In the genomic region with DNA sequence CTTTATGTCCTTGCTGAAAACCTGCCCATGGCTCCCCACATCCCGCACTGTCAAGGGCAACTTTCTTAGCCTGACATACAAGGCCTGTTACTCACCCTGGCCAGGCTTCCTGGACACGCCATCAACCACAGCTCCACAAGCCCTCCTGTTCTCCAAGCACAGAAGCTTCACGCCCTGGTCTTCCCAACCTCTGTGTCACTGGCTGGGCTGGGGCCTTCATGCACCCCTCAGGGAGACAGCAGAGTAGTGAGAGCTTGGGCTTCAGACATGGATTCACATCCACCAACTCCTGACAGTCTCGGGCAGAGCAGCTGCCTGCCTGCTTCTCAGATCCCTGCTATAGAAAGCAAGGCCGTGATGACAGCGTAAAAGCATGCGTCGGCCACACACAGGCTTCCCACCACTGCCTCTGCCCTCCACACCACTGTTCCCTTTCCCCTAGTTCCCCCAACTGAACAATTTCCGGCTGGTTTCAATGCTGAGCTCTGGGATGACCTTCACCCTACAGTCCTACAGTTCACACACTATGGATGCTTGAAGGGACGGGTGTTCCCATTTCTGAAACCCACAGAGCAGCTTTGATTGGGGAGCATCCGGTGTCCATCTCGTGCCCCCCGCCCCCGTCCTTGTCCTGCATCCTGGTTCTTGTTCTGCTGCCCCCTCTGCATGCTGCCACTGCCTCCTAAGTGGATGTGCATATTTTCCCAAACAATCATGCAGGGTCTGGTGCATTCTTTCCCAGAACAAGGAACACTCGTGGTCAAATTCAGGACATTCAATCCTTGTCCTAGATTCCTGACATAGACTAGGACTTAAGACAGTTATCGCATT, we compare ENCODE assay signal across 18 cellular contexts. TPM values are rescaled to one million over a fixed set of nuclear protein-coding genes. Genes with fewer than 3 reads are reported as not detected.
A peak's percentile ranks its signal among the peaks of the same experiment; 100 is the strongest.
DNase-seq lines count a peak whose midpoint lies in the region; ATAC-seq, FAIRE-seq and TF ChIP-seq lines count a peak whose summit lies in the region.
"Had no signal": no experiment of that assay in that cellular context is flagged by ENCODE, and none has a peak within 500 bp of the region (broad histone marks: within the 10 kb centered on the region; RNA-seq: fewer than 3 reads in every experiment).

No MANE protein-coding gene starts in this region.

- no peaks in the 10 kb centered on the region for H3K4me1 Mint-ChIP-seq in natural killer cell

- no peak overlapping the region for H2AK5ac ChIP-seq in neuronal stem cell (ENCODE audit: low read depth, low read length)

- no peak overlapping the region for H4K8ac ChIP-seq in neuronal stem cell (ENCODE audit: low read depth, low read length)

- no peak overlapping the region for H3K23ac ChIP-seq in neuronal stem cell (ENCODE audit: low read depth, low read length, poor library complexity)

- no peak overlapping the region for H2BK120ac ChIP-seq in neuronal stem cell (ENCODE audit: low read depth, low read length)

- no peak overlapping the region for H3K18ac ChIP-seq in neuronal stem cell (ENCODE audit: low read length)

- DNase-seq in AG09309 (ENCODE audit: low read depth) = peak; percentile 63
- DNase-seq in M059J (ENCODE audit: low read depth) = peak; percentile 46
- peak; percentile 85 for DNase-seq in fibroblast of gingiva (ENCODE audit: low read depth)
- DNase-seq in neuronal stem cell (ENCODE audit: low spot score) = no peak
- no peak for DNase-seq in omental fat pad (ENCODE audit: low spot score)
- DNase-seq in natural killer cell = no peak
- DNase-seq in DMS 273 (lab: John Stamatoyannopoulos, UW; ENCODE audit: unreplicated experiment) = no peak
- DNase-seq in GM12892 (ENCODE audit: insufficient read length) = no peak
- DNase-seq: activated CD8-positive, alpha-beta memory T cell treated with anti-CD3 and anti-CD28 coated beads for 24 hours; activated naive CD4-positive, alpha-beta T cell; AML-193; NCI-H2171 treated with DMSO at 0.1 percent for 48 hours; stimulated activated CD4-positive, alpha-beta T cell treated with anti-CD3 and anti-CD28 coated beads, Interleukin-12 subunit alpha, Interleukin-12 subunit beta, amount 100 ng/mL, for 4 hours; T-helper 9 cell had no signal

- TF ChIP-seq CTCF in AG09309 (IDR thresholded peaks at IDR 0.05; ENCODE audit: control insufficient read depth, insufficient read depth, low read depth, low read length, missing control alignments) (no peak), omental fat pad (IDR thresholded peaks at IDR 0.05) (no peak), natural killer cell (IDR thresholded peaks at IDR 0.05) (no peak)

- no peak for FAIRE-seq in GM12892 (lab: Jason Lieb, UNC)
- FAIRE-seq: colon, frontal cortex, keratinocyte had no signal

- ATAC-seq in omental fat pad (ENCODE audit: low FRiP score) (no peak), natural killer cell (no peak)

- no peaks in the 10 kb centered on the region for H3K9me3 Mint-ChIP-seq in natural killer cell
- H3K9me3 Mint-ChIP-seq: natural killer cell treated with Interleukin-12 subunit alpha and Interleukin-12 subunit beta and Interleukin-15 and Interleukin-18, amount 100 ng/mL, for 72 hours had no signal

- H3K27me3 Mint-ChIP-seq in natural killer cell (ENCODE audit: low read depth in 2 of 2) = no peaks in the 10 kb centered on the region

- no peaks in the 10 kb centered on the region for H3K36me3 Mint-ChIP-seq in natural killer cell
- H3K36me3 Mint-ChIP-seq: natural killer cell treated with Interleukin-12 subunit alpha and Interleukin-12 subunit beta and Interleukin-15 and Interleukin-18, amount 100 ng/mL, for 72 hours had no signal

- intact Hi-C loops in natural killer cell (cut with micrococcal nuclease) = no loop called here

- no peak overlapping the region for H2BK15ac ChIP-seq in neuronal stem cell (ENCODE audit: low read length)

- peaks cover 0 to 5% of the 10 kb centered on the region in 2 donors for H3K9me3 ChIP-seq in neuronal stem cell (replicated peaks in 1 of 2; ENCODE audit: control insufficient read depth in 2 of 2, insufficient read depth in 1 of 2, low read depth in 1 of 2, low read length in 2 of 2)

- H3K4me3 Mint-ChIP-seq in natural killer cell = no peak overlapping the region
- H3K4me3 Mint-ChIP-seq: natural killer cell treated with Interleukin-12 subunit alpha and Interleukin-12 subunit beta and Interleukin-15 and Interleukin-18, amount 100 ng/mL, for 72 hours had no signal

- peaks cover 2% of the 10 kb centered on the region for H3K79me1 ChIP-seq in neuronal stem cell (ENCODE audit: low read depth, low read length)

- no peak overlapping the region for H2BK12ac ChIP-seq in neuronal stem cell (ENCODE audit: low read length)

- H3K36me3 ChIP-seq in neuronal stem cell (replicated peaks in 1 of 2; ENCODE audit: control insufficient read depth in 2 of 2, insufficient read depth in 2 of 2, low read length in 2 of 2) = no peaks in the 10 kb centered on the region

- H3K9ac ChIP-seq in neuronal stem cell (ENCODE audit: low read depth, low read length, poor library complexity) = no peak overlapping the region

- peaks cover 0 to 5% of the 10 kb centered on the region in 2 donors for H3K4me1 ChIP-seq in neuronal stem cell (ENCODE audit: control insufficient read depth in 2 of 2, insufficient read depth in 1 of 2, low read depth in 1 of 2, low read length in 2 of 2)

- H3K4me3 ChIP-seq in AG09309 (ENCODE audit: control insufficient read depth, low read depth, low read length) (no peak overlapping the region), neuronal stem cell (ENCODE audit: low read length in 2 of 2) (no peak overlapping the region)

- no peak for TF ChIP-seq POLR2A in GM12892 (IDR thresholded peaks at IDR 0.05; ENCODE audit: low read depth, low read length)

- no peak overlapping the region for H3K27ac ChIP-seq in neuronal stem cell (replicated peaks; ENCODE audit: low read length)

- H2AFZ ChIP-seq in neuronal stem cell (ENCODE audit: low read length) = peak overlapping the region; percentile 8

- no peak overlapping the region for H3K4ac ChIP-seq in neuronal stem cell (ENCODE audit: low read length)

- WGBS in neuronal stem cell (ENCODE audit: extremely low coverage in 2 of 2, insufficient read length in 2 of 2, insufficient replicate concordance in 1 of 2), 2 donors = no CpG with 5 or more reads among the region's 16 CpGs

- H4K91ac ChIP-seq in neuronal stem cell (ENCODE audit: low read depth, low read length, poor library complexity) = no peak overlapping the region

- H2BK5ac ChIP-seq in neuronal stem cell (ENCODE audit: low read length) = no peak overlapping the region

- peak overlapping the region; percentile 26 for H3K14ac ChIP-seq in neuronal stem cell (ENCODE audit: low read length)

- H3K4me2 ChIP-seq in neuronal stem cell (ENCODE audit: insufficient read depth, low read length, poor library complexity, severe bottlenecking) = no peak overlapping the region

- no peak overlapping the region for H3K27ac Mint-ChIP-seq in natural killer cell
- H3K27ac Mint-ChIP-seq: natural killer cell treated with Interleukin-12 subunit alpha and Interleukin-12 subunit beta and Interleukin-15 and Interleukin-18, amount 100 ng/mL, for 72 hours had no signal

- no peaks in the 10 kb centered on the region for H3K27me3 ChIP-seq in neuronal stem cell (ENCODE audit: control insufficient read depth in 3 of 3, insufficient read depth in 3 of 3, low read depth in 1 of 3, low read length in 3 of 3)

RNA-seq across cellular contexts. Expression of a gene that starts 33.4 kb away (rescaled TPM):
- total RNA-seq in M059J (2014; rRNA removed; shearing (Covaris generic)) = 0.02 TPM in 1 of 2 replicates, not detected in the other
- polyA plus RNA-seq in neuronal stem cell (2013, experiment 1 of 2) = 5.3 TPM
- 5.7 TPM for polyA plus RNA-seq in neuronal stem cell (2013, experiment 2 of 2)
- 10 to 100 TPM; 39.5 to 61.9 (median 56.4) TPM for total RNA-seq in omental fat pad
- under 1 TPM in 1 of 3 donors, not detected in 2; 0.28 TPM for total RNA-seq in natural killer cell
- not detected for polyA plus RNA-seq in GM12892 (2012; ENCODE audit: missing spikeins)
- total RNA-seq: natural killer cell treated with Interleukin-12 subunit alpha and Interleukin-12 subunit beta and Interleukin-15 and Interleukin-18, amount 100 ng/mL, for 72 hours had no signal
- polyA plus RNA-seq: keratinocyte had no signal

Comparison
In these comparisons a context has a peak if more than half of its experiments do, and no peak if none do; other contexts are left out.
1. DNase-seq: peak in AG09309 (single experiment), M059J (single experiment) and fibroblast of gingiva (single experiment); none in neuronal stem cell (single experiment), omental fat pad (single experiment), natural killer cell (single experiment), DMS 273 (single experiment) and GM12892 (single experiment).
2. RNA of a gene that starts 33.4 kb away (total RNA-seq): 39.5 to 61.9 TPM in omental fat pad; 0.02 TPM in M059J and 0.28 TPM in natural killer cell; every median in the first group is over 10 times any median in the second.